In the genomic region with DNA sequence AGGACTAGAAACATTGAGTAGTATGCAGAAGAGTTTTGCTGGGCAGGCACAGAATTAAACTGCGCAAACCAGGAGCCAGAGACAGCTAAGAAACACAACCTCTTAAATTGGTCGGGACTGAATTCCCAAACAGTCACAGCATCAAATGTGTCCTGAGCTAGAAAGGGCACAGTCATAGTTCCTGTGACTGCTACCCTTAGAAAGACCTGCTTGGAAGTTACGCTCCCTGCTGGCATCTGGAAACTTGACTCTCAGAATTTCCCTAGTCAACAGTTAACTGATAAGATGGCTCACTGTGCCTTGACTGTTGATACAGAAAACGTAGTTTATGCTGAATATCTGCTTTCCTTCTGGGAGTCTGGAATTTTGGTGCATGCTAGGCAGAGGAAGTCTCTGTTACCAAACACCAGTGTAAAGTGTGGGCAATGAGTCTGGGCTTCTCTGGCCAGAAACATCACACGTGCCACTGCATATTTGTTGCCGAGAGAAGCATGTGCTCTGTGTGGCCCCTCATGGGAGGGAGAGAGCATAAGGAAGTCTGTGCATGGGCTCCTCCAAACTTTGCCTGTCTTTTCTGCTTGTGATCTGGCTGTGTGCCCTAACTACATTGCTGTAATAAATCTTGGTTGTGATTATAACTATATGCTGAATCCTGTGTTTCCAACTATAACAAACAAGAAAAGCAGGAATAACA, we compare ENCODE assay signal across 16 cellular contexts. TPM values are rescaled to one million over a fixed set of nuclear protein-coding genes. Genes with fewer than 3 reads are reported as not detected.
DNase-seq lines count a peak whose midpoint lies in the region; ATAC-seq and TF ChIP-seq lines count a peak whose summit lies in the region.
"Had no signal": no experiment of that assay in that cellular context is flagged by ENCODE, and none has a peak within 500 bp of the region (broad histone marks: within the 10 kb centered on the region; RNA-seq: fewer than 3 reads in every experiment).

No MANE protein-coding gene starts in this region.

- no peaks in the 10 kb centered on the region for H4K20me1 ChIP-seq in SK-N-SH (ENCODE audit: insufficient read depth)

- H3K27me3 ChIP-seq in SK-N-SH (ENCODE audit: insufficient read depth) (no peaks in the 10 kb centered on the region), parathyroid adenoma (ENCODE audit: control insufficient read depth, insufficient read depth, low read length) (no peaks in the 10 kb centered on the region)

- no peak for TF ChIP-seq RAD21 in SK-N-SH (IDR thresholded peaks at IDR 0.05; ENCODE audit: low read length)

- H3F3A ChIP-seq in SK-N-SH (replicated peaks; ENCODE audit: insufficient read depth) = peaks cover 10% of the 10 kb centered on the region

- no peaks in the 10 kb centered on the region for H3K9me2 ChIP-seq in SK-N-SH

- H3K4me3 ChIP-seq in SK-N-SH (ENCODE audit: low read depth in 2 of 2, low read length in 1 of 2) (no peak overlapping the region), parathyroid adenoma (ENCODE audit: low read depth, low read length) (no peak overlapping the region)

- H3K9me3 ChIP-seq in SK-N-SH (no peaks in the 10 kb centered on the region), parathyroid adenoma (ENCODE audit: control insufficient read depth, low read length) (no peaks in the 10 kb centered on the region)

- DNase-seq in SK-N-SH (no peak), left kidney (ENCODE audit: low read depth, low spot score) (peak; percentile 25), kidney tubule cell (ENCODE audit: low spot score) (no peak), SK-N-DZ (ENCODE audit: low spot score) (no peak), ureter (ENCODE audit: low spot score) (no peak)
- DNase-seq: NCI-H1930 had no signal

- POLR2A ChIA-PET in SK-N-SH (lab: Yijun Ruan, JAX) = interaction anchor here (2.6 kb wide), 1 partner anchor 10 kb away, joined by 8 read pairs; no protein-coding TSS in a partner anchor

- no peak overlapping the region for H3K9ac ChIP-seq in SK-N-SH
- no peak overlapping the region for H3K9ac ChIP-seq in parathyroid adenoma

- H3K4me1 ChIP-seq in SK-N-SH (ENCODE audit: control insufficient read depth in 1 of 2, insufficient read depth in 2 of 2, low read depth in 1 of 2, low read length in 1 of 2) (no peaks in the 10 kb centered on the region), parathyroid adenoma (peaks cover 9% of the 10 kb centered on the region)

- no peak overlapping the region for H3K4me2 ChIP-seq in SK-N-SH
- no peak overlapping the region for H3K4me2 ChIP-seq in parathyroid adenoma (ENCODE audit: low read length)

- 44% methylated on average over 6 of the region's 6 CpGs for WGBS in SK-N-SH (ENCODE audit: low lambda C conversion rate)

- ATAC-seq in SK-N-SH treated with all-trans-retinoic acid at 6 μM for 48 hours (peak; percentile 17; the same call in 2 of the 3 replicates), HG03196 (IDR thresholded peaks at IDR 0.05; ENCODE audit: unreplicated experiment) (no peak)

- H3K36me3 ChIP-seq in SK-N-SH (replicated peaks in 1 of 2; ENCODE audit: control insufficient read depth in 1 of 2, insufficient read depth in 2 of 2, low read length in 1 of 2) (peaks cover 0 to 11% of the 10 kb centered on the region in 2 experiments), parathyroid adenoma (ENCODE audit: control insufficient read depth, insufficient read depth, low read length) (no peaks in the 10 kb centered on the region)

- CTCF ChIA-PET in SK-N-SH (lab: Yijun Ruan, JAX) = interaction anchor here (0.7 to 2.1 kb wide), 5 partner anchors 35 to 766 kb away, joined by 3 to 6 read pairs (median 3); no protein-coding TSS in a partner anchor

- no peak for TF ChIP-seq EP300 in SK-N-SH (IDR thresholded peaks at IDR 0.05; ENCODE audit: borderline replicate concordance in 1 of 2, low read depth in 1 of 2, low read length in 1 of 2)

- peak overlapping the region in 1 of 2 experiments; percentile 22; a peak in 2 of 4 replicates for H3K27ac ChIP-seq in SK-N-SH (ENCODE audit: low read depth in 2 of 2, low read length in 1 of 2)
- peak overlapping the region; percentile 85 for H3K27ac ChIP-seq in parathyroid adenoma
- H3K27ac ChIP-seq: 22Rv1, RWPE1 had no signal

- TF ChIP-seq CTCF in SK-N-SH (IDR thresholded peaks at IDR 0.05) (no peak), parathyroid adenoma (IDR thresholded peaks at IDR 0.05) (peak; percentile 7)

- H3K79me2 ChIP-seq in SK-N-SH (ENCODE audit: insufficient read depth) = no peaks in the 10 kb centered on the region
- H3K79me2 ChIP-seq in parathyroid adenoma = no peaks in the 10 kb centered on the region

- H2AFZ ChIP-seq in SK-N-SH (ENCODE audit: low read depth) (no peak overlapping the region), parathyroid adenoma (peak overlapping the region; percentile 28)

TF ChIP-seq in SK-N-SH treated with all-trans-retinoic acid at 6 μM for 48 hours, 23 proteins besides CTCF, POLR2A, EP300 and RAD21 (continues in another document):
- TF ChIP-seq, protein P1, sequence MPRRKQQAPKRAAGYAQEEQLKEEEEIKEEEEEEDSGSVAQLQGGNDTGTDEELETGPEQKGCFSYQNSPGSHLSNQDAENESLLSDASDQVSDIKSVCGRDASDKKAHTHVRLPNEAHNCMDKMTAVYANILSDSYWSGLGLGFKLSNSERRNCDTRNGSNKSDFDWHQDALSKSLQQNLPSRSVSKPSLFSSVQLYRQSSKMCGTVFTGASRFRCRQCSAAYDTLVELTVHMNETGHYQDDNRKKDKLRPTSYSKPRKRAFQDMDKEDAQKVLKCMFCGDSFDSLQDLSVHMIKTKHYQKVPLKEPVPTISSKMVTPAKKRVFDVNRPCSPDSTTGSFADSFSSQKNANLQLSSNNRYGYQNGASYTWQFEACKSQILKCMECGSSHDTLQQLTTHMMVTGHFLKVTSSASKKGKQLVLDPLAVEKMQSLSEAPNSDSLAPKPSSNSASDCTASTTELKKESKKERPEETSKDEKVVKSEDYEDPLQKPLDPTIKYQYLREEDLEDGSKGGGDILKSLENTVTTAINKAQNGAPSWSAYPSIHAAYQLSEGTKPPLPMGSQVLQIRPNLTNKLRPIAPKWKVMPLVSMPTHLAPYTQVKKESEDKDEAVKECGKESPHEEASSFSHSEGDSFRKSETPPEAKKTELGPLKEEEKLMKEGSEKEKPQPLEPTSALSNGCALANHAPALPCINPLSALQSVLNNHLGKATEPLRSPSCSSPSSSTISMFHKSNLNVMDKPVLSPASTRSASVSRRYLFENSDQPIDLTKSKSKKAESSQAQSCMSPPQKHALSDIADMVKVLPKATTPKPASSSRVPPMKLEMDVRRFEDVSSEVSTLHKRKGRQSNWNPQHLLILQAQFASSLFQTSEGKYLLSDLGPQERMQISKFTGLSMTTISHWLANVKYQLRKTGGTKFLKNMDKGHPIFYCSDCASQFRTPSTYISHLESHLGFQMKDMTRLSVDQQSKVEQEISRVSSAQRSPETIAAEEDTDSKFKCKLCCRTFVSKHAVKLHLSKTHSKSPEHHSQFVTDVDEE (CRISPR knock-in tag; IDR thresholded peaks at IDR 0.05) = no peak
- TF ChIP-seq ZNF70 (CRISPR knock-in tag; IDR thresholded peaks at IDR 0.05) (no peak), OSR1 (CRISPR knock-in tag; IDR thresholded peaks at IDR 0.05) (no peak), ISL1 (CRISPR knock-in tag; IDR thresholded peaks at IDR 0.05) (no peak)

TF ChIP-seq in SK-N-SH, 30 proteins besides CTCF, POLR2A, EP300 and RAD21 (continues in another document):
- TF ChIP-seq, protein P2, sequence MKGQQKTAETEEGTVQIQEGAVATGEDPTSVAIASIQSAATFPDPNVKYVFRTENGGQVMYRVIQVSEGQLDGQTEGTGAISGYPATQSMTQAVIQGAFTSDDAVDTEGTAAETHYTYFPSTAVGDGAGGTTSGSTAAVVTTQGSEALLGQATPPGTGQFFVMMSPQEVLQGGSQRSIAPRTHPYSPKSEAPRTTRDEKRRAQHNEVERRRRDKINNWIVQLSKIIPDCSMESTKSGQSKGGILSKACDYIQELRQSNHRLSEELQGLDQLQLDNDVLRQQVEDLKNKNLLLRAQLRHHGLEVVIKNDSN (IDR thresholded peaks at IDR 0.05; ENCODE audit: borderline replicate concordance, low read depth) = no peak
- TF ChIP-seq CHD2 (IDR thresholded peaks at IDR 0.05; ENCODE audit: low read length, partially characterized antibody) (no peak), EZH2phosphoT487 (IDR thresholded peaks at IDR 0.05; ENCODE audit: borderline replicate concordance, low read depth) (no peak), FOXJ3 (CRISPR knock-in tag; IDR thresholded peaks at IDR 0.05) (no peak)
- TF ChIP-seq, protein P3, sequence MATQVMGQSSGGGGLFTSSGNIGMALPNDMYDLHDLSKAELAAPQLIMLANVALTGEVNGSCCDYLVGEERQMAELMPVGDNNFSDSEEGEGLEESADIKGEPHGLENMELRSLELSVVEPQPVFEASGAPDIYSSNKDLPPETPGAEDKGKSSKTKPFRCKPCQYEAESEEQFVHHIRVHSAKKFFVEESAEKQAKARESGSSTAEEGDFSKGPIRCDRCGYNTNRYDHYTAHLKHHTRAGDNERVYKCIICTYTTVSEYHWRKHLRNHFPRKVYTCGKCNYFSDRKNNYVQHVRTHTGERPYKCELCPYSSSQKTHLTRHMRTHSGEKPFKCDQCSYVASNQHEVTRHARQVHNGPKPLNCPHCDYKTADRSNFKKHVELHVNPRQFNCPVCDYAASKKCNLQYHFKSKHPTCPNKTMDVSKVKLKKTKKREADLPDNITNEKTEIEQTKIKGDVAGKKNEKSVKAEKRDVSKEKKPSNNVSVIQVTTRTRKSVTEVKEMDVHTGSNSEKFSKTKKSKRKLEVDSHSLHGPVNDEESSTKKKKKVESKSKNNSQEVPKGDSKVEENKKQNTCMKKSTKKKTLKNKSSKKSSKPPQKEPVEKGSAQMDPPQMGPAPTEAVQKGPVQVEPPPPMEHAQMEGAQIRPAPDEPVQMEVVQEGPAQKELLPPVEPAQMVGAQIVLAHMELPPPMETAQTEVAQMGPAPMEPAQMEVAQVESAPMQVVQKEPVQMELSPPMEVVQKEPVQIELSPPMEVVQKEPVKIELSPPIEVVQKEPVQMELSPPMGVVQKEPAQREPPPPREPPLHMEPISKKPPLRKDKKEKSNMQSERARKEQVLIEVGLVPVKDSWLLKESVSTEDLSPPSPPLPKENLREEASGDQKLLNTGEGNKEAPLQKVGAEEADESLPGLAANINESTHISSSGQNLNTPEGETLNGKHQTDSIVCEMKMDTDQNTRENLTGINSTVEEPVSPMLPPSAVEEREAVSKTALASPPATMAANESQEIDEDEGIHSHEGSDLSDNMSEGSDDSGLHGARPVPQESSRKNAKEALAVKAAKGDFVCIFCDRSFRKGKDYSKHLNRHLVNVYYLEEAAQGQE (IDR thresholded peaks at IDR 0.05; ENCODE audit: low read depth, low read length) = no peak

RNA-seq across cellular contexts. Expression of a gene that starts 11.6 kb away (rescaled TPM):
- polyA plus RNA-seq in SK-N-SH (2012; rRNA removed) = 43.4 and 45.2 TPM in 2 replicates
- polyA plus RNA-seq in SK-N-SH (2012; cell fraction: cytosol; rRNA removed) = 33.0 and 41.1 TPM in 2 replicates
- polyA plus RNA-seq in SK-N-SH (2012; cell fraction: nucleus; rRNA removed) = 62.6 and 71.9 TPM in 2 replicates
- 14.2 and 17.2 TPM in 2 replicates for polyA plus RNA-seq in SK-N-DZ (2014; cell fraction: cytosol; rRNA removed)
- polyA plus RNA-seq in SK-N-DZ (2014; cell fraction: nucleus; rRNA removed) = 16.1 and 17.2 TPM in 2 replicates
- total RNA-seq in ureter = 53.3 TPM

RNA-seq across cellular contexts. Expression of a gene that starts 20.5 kb away (rescaled TPM):
- polyA plus RNA-seq in SK-N-SH (2012; rRNA removed) = not detected in 2 replicates
- polyA plus RNA-seq in SK-N-SH (2012; cell fraction: cytosol; rRNA removed) = not detected in 2 replicates
- not detected in 2 replicates for polyA plus RNA-seq in SK-N-SH (2012; cell fraction: nucleus; rRNA removed)
- polyA plus RNA-seq in SK-N-DZ (2014; cell fraction: cytosol; rRNA removed) = not detected in 2 replicates
- not detected in 2 replicates for polyA plus RNA-seq in SK-N-DZ (2014; cell fraction: nucleus; rRNA removed)
- not detected for total RNA-seq in ureter
- total RNA-seq: Calu3; CD4-positive, alpha-beta memory T cell; H7; PC-3 had no signal
- polyA plus RNA-seq: BJ; CD4-positive, alpha-beta memory T cell had no signal
